ENCODE assay signal across 10 cellular contexts in genomic region chr2:174730530-174731018, GRCh38. TPM values are rescaled to one million over a fixed set of nuclear protein-coding genes. Genes with fewer than 3 reads are reported as not detected.
A peak's percentile ranks its signal among the peaks of the same experiment; 100 is the strongest.
DNase-seq lines count a peak whose midpoint lies in the region; TF ChIP-seq lines count a peak whose summit lies in the region.
"Had no signal": no experiment of that assay in that cellular context is flagged by ENCODE, and none has a peak within 500 bp of the region (broad histone marks: within the 10 kb centered on the region; RNA-seq: fewer than 3 reads in every experiment).

No MANE protein-coding gene starts in this region.

- H3K27me3 ChIP-seq in brain microvascular endothelial cell (replicated peaks) (peaks cover 6% of the 10 kb centered on the region), stomach smooth muscle (ENCODE audit: control insufficient read depth in 1 of 2, insufficient read depth in 2 of 2, low read length in 2 of 2) (peaks cover 12 to 25% of the 10 kb centered on the region in 2 donors)

- TF ChIP-seq CTCF in brain microvascular endothelial cell (IDR thresholded peaks at IDR 0.05; ENCODE audit: low read depth, low read length, missing control alignments), result no peak

- peaks cover 11% of the 10 kb centered on the region for H3K4me1 ChIP-seq in stomach smooth muscle (ENCODE audit: control insufficient read depth, insufficient read depth, low read length)

- in situ Hi-C loops in brain microvascular endothelial cell (cut with HindIII; ENCODE audit: low pct_ligation_motif_present, low sequenced_read_pairs), result no loop called here

- intact Hi-C loops in posterior cingulate gyrus (cut with DNase I), result no loop called here

- no peak overlapping the region for H3K9ac ChIP-seq in stomach smooth muscle (ENCODE audit: low read length in 2 of 2)

- DNase-seq in NCI-H1092 treated with DMSO at 0.1 percent for 48 hours (lab: John Stamatoyannopoulos, UW), result peak; percentile 4
- DNase-seq in NCI-H1092 (lab: John Stamatoyannopoulos, UW), result no peak
- DNase-seq in brain microvascular endothelial cell, result no peak
- DNase-seq in iPS-NIHi11 (ENCODE audit: low spot score), result peak; percentile 35
- no peak for DNase-seq in posterior cingulate gyrus
- no peak for DNase-seq in NCI-H2171 treated with DMSO at 0.1 percent for 48 hours (lab: John Stamatoyannopoulos, UW)
- DNase-seq in H4 (ENCODE audit: low spot score), result no peak
- DNase-seq: 8988T had no signal

- H3K36me3 ChIP-seq in brain microvascular endothelial cell (replicated peaks), result no peaks in the 10 kb centered on the region
- no peaks in the 10 kb centered on the region for H3K36me3 ChIP-seq in stomach smooth muscle (ENCODE audit: control insufficient read depth in 2 of 2, insufficient read depth in 2 of 2, low read length in 2 of 2)

- no peaks in the 10 kb centered on the region for H3K9me3 ChIP-seq in stomach smooth muscle (ENCODE audit: control insufficient read depth in 2 of 2, low read length in 2 of 2)

- no peak overlapping the region for H3K27ac ChIP-seq in brain microvascular endothelial cell
- no peak overlapping the region for H3K27ac ChIP-seq in stomach smooth muscle (ENCODE audit: low read length)

- H3K4me3 ChIP-seq in brain microvascular endothelial cell (ENCODE audit: low read depth, low read length) (peak overlapping the region; percentile 53), stomach smooth muscle (ENCODE audit: low read length in 2 of 2) (peak overlapping the region; percentile 74 to 76)

RNA-seq across cellular contexts. Expression of gene CHRNA1, which starts 33.7 kb away (rescaled TPM):
- 0.94 and 1.1 TPM in 2 replicates for total RNA-seq in H4 (2014; rRNA removed; shearing (Covaris generic))
- total RNA-seq: occipital lobe had no signal

Comparison
In these comparisons a context has a peak if more than half of its experiments do, and no peak if none do; other contexts are left out.
1. DNase-seq: peak in NCI-H1092 treated with DMSO at 0.1 percent for 48 hours (single experiment) and iPS-NIHi11 (single experiment); none in NCI-H1092 (single experiment), brain microvascular endothelial cell (single experiment), posterior cingulate gyrus (0 of 10), NCI-H2171 treated with DMSO at 0.1 percent for 48 hours (single experiment) and H4 (single experiment).